Comparison of ENCODE assay signal across 21 cellular contexts in genomic region chr17:27396941-27397340, GRCh38. TPM values are rescaled to one million over a fixed set of nuclear protein-coding genes. Genes with fewer than 3 reads are reported as not detected.
A peak's percentile ranks its signal among the peaks of the same experiment; 100 is the strongest.
DNase-seq lines count a peak whose midpoint lies in the region; ATAC-seq, FAIRE-seq and TF ChIP-seq lines count a peak whose summit lies in the region.
"Had no signal": no experiment of that assay in that cellular context is flagged by ENCODE, and none has a peak within 500 bp of the region (broad histone marks: within the 10 kb centered on the region; RNA-seq: fewer than 3 reads in every experiment).

No MANE protein-coding gene starts in this region.

- no peak for TF ChIP-seq POLR2A in A549 (IDR thresholded peaks at IDR 0.05; ENCODE audit: low read length)

- ATAC-seq in A549 (no peak), GM19023 (IDR thresholded peaks at IDR 0.05; ENCODE audit: unreplicated experiment) (no peak), GM18511 (IDR thresholded peaks at IDR 0.05; ENCODE audit: unreplicated experiment) (no peak)
- ATAC-seq: stimulated activated memory B cell treated with anti-CD40 and anti-IgM and Interleukin-4, amounts not matched to agents 10 μg/mL and 1 μg/mL and 100 μg/mL, for 72 hours had no signal

- in situ Hi-C loops in GM23248 (cut with MboI) (no loop called here), GM13977 (cut with MboI; ENCODE audit: low pct_unique_long_range_greater_than_20kb, low sequenced_read_pairs, unreplicated experiment) (loop anchor here (10.0 kb wide), 1 partner anchor 48 kb away; no protein-coding TSS in a partner anchor)

- POLR2A ChIA-PET in A549 (lab: Yijun Ruan, JAX) = no interaction called here

- no peaks in the 10 kb centered on the region for H3K79me2 ChIP-seq in GM23248 (ENCODE audit: insufficient read depth)

- no peaks in the 10 kb centered on the region for H3K4me1 ChIP-seq in A549
- H3K4me1 ChIP-seq in GM23248 (ENCODE audit: insufficient read depth) = no peaks in the 10 kb centered on the region

- peaks cover 6% of the 10 kb centered on the region; the same call in 1 of the 2 replicates for H3K27me3 ChIP-seq in GM23248 (replicated peaks; ENCODE audit: insufficient read depth)
- H3K27me3 ChIP-seq in bronchial epithelial cell (ENCODE audit: control insufficient read depth, insufficient read depth, low read length) = no peaks in the 10 kb centered on the region
- H3K27me3 ChIP-seq: SJSA1 had no signal

- no peaks in the 10 kb centered on the region for H3K36me3 ChIP-seq in GM23248 (ENCODE audit: low read depth)
- no peaks in the 10 kb centered on the region for H3K36me3 ChIP-seq in bronchial epithelial cell (ENCODE audit: control insufficient read depth, insufficient read depth, low read length)
- H3K36me3 ChIP-seq: SJSA1 had no signal

- DNase-seq in A549 (ENCODE audit: low read depth in 1 of 2, low spot score in 1 of 2) (no peak), GM23248 (peak; percentile 32), bronchial epithelial cell (ENCODE audit: low read depth) (peak; percentile 47), islet precursor cell (peak; percentile 60), NOMO-1 treated with dmso at 0.1 percent for 144 hours (lab: John Stamatoyannopoulos, UW; ENCODE audit: unreplicated experiment) (no peak), GM13977 (ENCODE audit: low spot score) (no peak)
- DNase-seq: activated CD4-positive, alpha-beta T cell treated with anti-CD3 and anti-CD28 coated beads for 4 hours; glutamatergic neuron; HFFc6; KG1; NCI-H1436 treated with DMSO at 0.1 percent for 48 hours; NCI-H226; T1000 had no signal

- WGBS in A549 (ENCODE audit: missing lambda C conversion rate) = 0% methylated on average over 1 of the region's 1 CpG
- WGBS in GM23248 (ENCODE audit: low coverage in 1 of 2, low lambda C conversion rate in 2 of 2, missing lambda C conversion rate in 2 of 2), 2 experiments = 17 to 32% methylated on average over 1 of the region's 1 CpG

- CTCF ChIA-PET in A549 (lab: Yijun Ruan, JAX) = interaction anchor here (0.9 to 4.0 kb wide), 4 partner anchors 15 to 205 kb away, joined by 3 to 17 read pairs (median 4); no protein-coding TSS in a partner anchor

- TF ChIP-seq CTCF in A549 (IDR thresholded peaks at IDR 0.05) (no peak), bronchial epithelial cell (IDR thresholded peaks at IDR 0.05; ENCODE audit: insufficient read depth, low read length, severe bottlenecking) (no peak), GM13977 (IDR thresholded peaks at IDR 0.05; ENCODE audit: extremely low read depth, insufficient read depth, missing control alignments) (no peak)

- no peak for TF ChIP-seq RAD21 in A549 (conservative IDR thresholded peaks at IDR 0.05 in 1 of 2, IDR thresholded peaks at IDR 0.05 in 1 of 2)

- H3K9me3 ChIP-seq in A549 = peaks cover 24% of the 10 kb centered on the region
- H3K9me3 ChIP-seq in GM23248 (ENCODE audit: low read depth) = no peaks in the 10 kb centered on the region
- H3K9me3 ChIP-seq: SJSA1 had no signal

- no peak for TF ChIP-seq EP300 in A549 (IDR thresholded peaks at IDR 0.05)

- no peak overlapping the region for H3K4me2 ChIP-seq in A549
- no peak overlapping the region for H3K4me2 ChIP-seq in GM23248 (ENCODE audit: unreplicated experiment)

- H4K20me1 ChIP-seq in GM23248 (ENCODE audit: insufficient read depth) = no peaks in the 10 kb centered on the region

- H3K9ac ChIP-seq in GM23248 = no peak overlapping the region

- FAIRE-seq in A549 (lab: Jason Lieb, UNC) (no peak), bronchial epithelial cell (lab: Jason Lieb, UNC) (no peak)
- FAIRE-seq: endometrium, islet of Langerhans had no signal

- no peak overlapping the region for H2AFZ ChIP-seq in GM23248

- H3K4me3 ChIP-seq in A549 = no peak overlapping the region
- no peak overlapping the region for H3K4me3 ChIP-seq in GM23248
- H3K4me3 ChIP-seq in bronchial epithelial cell (ENCODE audit: low read depth, low read length) = no peak overlapping the region
- H3K4me3 ChIP-seq: SJSA1, skin epidermis had no signal

- H3F3A ChIP-seq in GM23248 (ENCODE audit: insufficient read depth) = no peaks in the 10 kb centered on the region

- H3K27ac ChIP-seq in A549 (no peak overlapping the region), GM23248 (no peak overlapping the region)
- H3K27ac ChIP-seq: HL-60, SJSA1 had no signal

- no peaks in the 10 kb centered on the region for H3K9me2 ChIP-seq in GM23248 (ENCODE audit: insufficient read depth)

TF ChIP-seq in A549, 52 proteins besides CTCF, POLR2A, EP300 and RAD21:
- TF ChIP-seq USF2 (IDR thresholded peaks at IDR 0.05) (no peak), CBX8 (IDR thresholded peaks at IDR 0.05) (no peak), FOXS1 (CRISPR knock-in tag; IDR thresholded peaks at IDR 0.05) (no peak), NPAS2 (CRISPR knock-in tag; IDR thresholded peaks at IDR 0.05; ENCODE audit: borderline replicate concordance) (no peak), HEYL (CRISPR knock-in tag; IDR thresholded peaks at IDR 0.05) (no peak), REST (IDR thresholded peaks at IDR 0.05) (no peak), PBX3 (IDR thresholded peaks at IDR 0.05) (no peak), MAFK (IDR thresholded peaks at IDR 0.05; ENCODE audit: partially characterized antibody) (peak; percentile 22)
TF ChIP-seq in A549: peak in this region for 1.

RNA-seq across cellular contexts. Expression of gene KSR1, which starts 59.3 kb away (rescaled TPM):
- 13.3 and 23.0 TPM in 2 replicates for polyA plus RNA-seq in A549 (2011; rRNA removed)
- 7.1 and 8.4 TPM in 2 replicates for polyA plus RNA-seq in A549 (2012; cell fraction: cytosol; rRNA removed)
- 27.8 and 32.1 TPM in 2 replicates for polyA plus RNA-seq in A549 (2012; cell fraction: nucleus; rRNA removed)
- polyA plus RNA-seq in A549 (2017; fragmentation: RNase III; extraction: RNeasy Plus Mini Kit Qiagen cat#74134 plus additional on column Dnase treatment) = 13.5 to 17.1 TPM (median 14.6 TPM) in 3 replicates
- 31.5 and 39.6 TPM in 2 replicates for polyA minus RNA-seq in A549 (2011; rRNA and poly(A)+ RNA removed)
- 2.5 and 9.6 TPM in 2 replicates for total RNA-seq in GM23248 (2014; rRNA removed; shearing (Covaris generic))
- 0.98 and 1.3 TPM in 2 replicates for polyA plus RNA-seq in GM23248 (2016; fragmentation: Nextera tagmentation; extraction: Ambion mirVana)
- 0.53 and 7.4 TPM in 2 replicates for total RNA-seq in bronchial epithelial cell

Comparison
In these comparisons a context has a peak if more than half of its experiments do, and no peak if none do; other contexts are left out.
1. DNase-seq: peak in GM23248 (single experiment), bronchial epithelial cell (single experiment) and islet precursor cell (single experiment); none in A549 (0 of 2), NOMO-1 treated with dmso at 0.1 percent for 144 hours (single experiment) and GM13977 (single experiment).